12 cellular contexts compared by ENCODE assay signal in genomic region chr21:31283025-31283424, GRCh38.
DNase-seq lines count a peak whose midpoint lies in the region; ATAC-seq and TF ChIP-seq lines count a peak whose summit lies in the region.
"Had no signal": no experiment of that assay in that cellular context is flagged by ENCODE, and none has a peak within 500 bp of the region (broad histone marks: within the 10 kb centered on the region; RNA-seq: fewer than 3 reads in every experiment).

No MANE protein-coding gene starts in this region.

- peaks cover 38% of the 10 kb centered on the region for H3K4me1 Mint-ChIP-seq in activated T-cell treated with anti-CD3 and anti-CD28 coated beads, Interleukin-2, amount 50 U/mL, for 4 hours (ENCODE audit: low read depth)
- H3K4me1 Mint-ChIP-seq in chondrocyte (ENCODE audit: low read depth), result peaks cover 40% of the 10 kb centered on the region

- no peaks in the 10 kb centered on the region for H3K9me2 ChIP-seq in Loucy (replicated peaks; ENCODE audit: low read depth, low read length)

- in situ Hi-C loops in GM13976 (cut with MboI; ENCODE audit: low sequenced_read_pairs, unreplicated experiment), result no loop called here

- peaks cover 11% of the 10 kb centered on the region for H3K9me3 Mint-ChIP-seq in activated T-cell treated with anti-CD3 and anti-CD28 coated beads, Interleukin-2, amount 50 U/mL, for 4 hours
- H3K9me3 Mint-ChIP-seq in chondrocyte (ENCODE audit: low read depth), result peaks cover 6% of the 10 kb centered on the region

- H3K27me3 ChIP-seq in Loucy (ENCODE audit: insufficient read depth, low read length, poor library complexity, severe bottlenecking), result no peaks in the 10 kb centered on the region
- H3K27me3 ChIP-seq: pancreas had no signal

- H3K9me3 ChIP-seq in Loucy (ENCODE audit: insufficient read depth, low read depth, low read length), result no peaks in the 10 kb centered on the region
- H3K9me3 ChIP-seq: pancreas had no signal

- peak overlapping the region; percentile 28 for H3K4me2 ChIP-seq in Loucy (ENCODE audit: low read depth, low read length, poor library complexity, severe bottlenecking)

- H3K4me3 ChIP-seq in Loucy (ENCODE audit: low read length, poor library complexity, severe bottlenecking), result no peak overlapping the region
- H3K4me3 ChIP-seq: lung, pancreas had no signal

- peaks cover 17% of the 10 kb centered on the region for H3K4me1 ChIP-seq in Loucy (ENCODE audit: insufficient read depth, low read length, poor library complexity, severe bottlenecking)
- H3K4me1 ChIP-seq: pancreas had no signal

- no peak overlapping the region for H2AFZ ChIP-seq in Loucy (ENCODE audit: low read length)

- peaks cover 4% of the 10 kb centered on the region for H4K20me1 ChIP-seq in Loucy (ENCODE audit: insufficient read depth, low read length, poor library complexity, severe bottlenecking)

- H3K27me3 Mint-ChIP-seq in activated T-cell treated with anti-CD3 and anti-CD28 coated beads, Interleukin-2, amount 50 U/mL, for 4 hours (ENCODE audit: low read depth), result no peaks in the 10 kb centered on the region
- no peaks in the 10 kb centered on the region for H3K27me3 Mint-ChIP-seq in chondrocyte (ENCODE audit: low read depth)

- no peaks in the 10 kb centered on the region for H3F3A ChIP-seq in Loucy (ENCODE audit: low read depth)

- peak overlapping the region; percentile 53 for H3K27ac Mint-ChIP-seq in chondrocyte (ENCODE audit: unreplicated experiment)

- DNase-seq in activated T-cell treated with anti-CD3 and anti-CD28 coated beads, Interleukin-2, amount 50 U/mL, for 4 hours, result peak; percentile 17
- DNase-seq in activated T-cell treated with anti-CD3 and anti-CD28 coated beads, Interleukin-2, amount 50 U/mL, for 48 hours, result no peak
- DNase-seq in chondrocyte (ENCODE audit: low spot score) (no peak), medulla oblongata (ENCODE audit: extremely low spot score) (no peak), GM13976 (ENCODE audit: low spot score) (no peak), DMS153 (lab: John Stamatoyannopoulos, UW) (no peak)
- peak; percentile 12 for DNase-seq in stimulated activated naive CD8-positive, alpha-beta T cell treated with anti-CD3 and anti-CD28 coated beads, Interleukin-15, Interleukin-2, amounts not matched to agents 100 U/mL and 50 U/mL, for 24 hours
- DNase-seq: HCEC 1CT, MV-4-11, pancreas had no signal

- no peak overlapping the region for H3K4me3 Mint-ChIP-seq in activated T-cell treated with anti-CD3 and anti-CD28 coated beads, Interleukin-2, amount 50 U/mL, for 4 hours
- H3K4me3 Mint-ChIP-seq in chondrocyte (ENCODE audit: unreplicated experiment), result no peak overlapping the region

- H3K9ac ChIP-seq in Loucy (ENCODE audit: low read depth, low read length, poor library complexity, severe bottlenecking), result no peak overlapping the region

- no peaks in the 10 kb centered on the region for H3K36me3 ChIP-seq in Loucy (ENCODE audit: insufficient read depth, low read length)
- H3K36me3 ChIP-seq: pancreas had no signal

- H3K79me2 ChIP-seq in Loucy (ENCODE audit: insufficient read depth, low read length), result no peaks in the 10 kb centered on the region

- H3K36me3 Mint-ChIP-seq in activated T-cell treated with anti-CD3 and anti-CD28 coated beads, Interleukin-2, amount 50 U/mL, for 4 hours (ENCODE audit: insufficient read depth), result peaks cover 7% of the 10 kb centered on the region
- peaks cover 2% of the 10 kb centered on the region for H3K36me3 Mint-ChIP-seq in chondrocyte (ENCODE audit: low read depth)

- TF ChIP-seq CTCF in Loucy (conservative IDR thresholded peaks at IDR 0.05; ENCODE audit: low read length) (no peak), chondrocyte (IDR thresholded peaks at IDR 0.05) (no peak), GM13976 (IDR thresholded peaks at IDR 0.05; ENCODE audit: borderline replicate concordance, control extremely low read depth, extremely low read depth, insufficient read depth, missing control alignments) (no peak)

- ATAC-seq in activated T-cell treated with anti-CD3 and anti-CD28 coated beads, Interleukin-2, amount 50 U/mL, for 4 hours, result peak in 1 of 2 donors; percentile 46
- peak; percentile 52 for ATAC-seq in stimulated activated naive CD8-positive, alpha-beta T cell treated with anti-CD3 and anti-CD28 coated beads, Interleukin-15, Interleukin-2, amounts not matched to agents 100 U/mL and 50 U/mL, for 24 hours

Comparison
In these comparisons a context has a peak if more than half of its experiments do, and no peak if none do; other contexts are left out.
1. DNase-seq: peak in activated T-cell treated with anti-CD3 and anti-CD28 coated beads, Interleukin-2, amount 50 U/mL, for 4 hours (single experiment) and stimulated activated naive CD8-positive, alpha-beta T cell treated with anti-CD3 and anti-CD28 coated beads, Interleukin-15, Interleukin-2, amounts not matched to agents 100 U/mL and 50 U/mL, for 24 hours (single experiment); none in activated T-cell treated with anti-CD3 and anti-CD28 coated beads, Interleukin-2, amount 50 U/mL, for 48 hours (0 of 2), chondrocyte (single experiment), medulla oblongata (single experiment), GM13976 (single experiment) and DMS153 (single experiment).